Comparison of ENCODE assay signal across 1 cellular context in the genomic region with DNA sequence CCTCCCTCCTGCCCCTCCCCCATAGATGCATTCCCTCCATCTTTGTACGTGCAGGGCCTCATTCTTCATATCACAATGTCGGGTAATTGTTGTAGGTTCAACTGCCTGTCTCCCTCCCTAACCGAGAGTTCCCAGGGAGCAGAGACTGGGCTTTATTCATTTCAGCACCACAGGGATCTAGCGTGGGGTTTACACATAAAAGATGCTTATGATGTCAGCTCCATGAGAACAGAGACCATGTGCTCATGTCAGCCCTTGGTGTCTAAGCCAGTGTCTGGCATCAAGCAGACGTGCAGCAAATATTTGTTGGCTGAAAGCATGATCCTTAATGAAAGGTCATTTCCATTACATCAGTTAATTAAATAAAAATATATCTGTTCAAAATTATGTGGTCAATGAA.
TF ChIP-seq lines count a peak whose summit lies in the region.

No MANE protein-coding gene starts in this region.

TF ChIP-seq in IMR-90, 13 proteins besides CTCF, POLR2A, EP300 and RAD21 (continued from another document):
- no peak for TF ChIP-seq MAFK (IDR thresholded peaks at IDR 0.05; ENCODE audit: low read depth, low read length)
- no peak for TF ChIP-seq RCOR1 (IDR thresholded peaks at IDR 0.05; ENCODE audit: insufficient replicate concordance, low read length)
- TF ChIP-seq BHLHE40 (IDR thresholded peaks at IDR 0.05; ENCODE audit: low read depth, low read length): no peak
- TF ChIP-seq ELK1 (IDR thresholded peaks at IDR 0.05; ENCODE audit: borderline replicate concordance, low read depth, low read length): no peak
- TF ChIP-seq MXI1 (IDR thresholded peaks at IDR 0.05; ENCODE audit: borderline replicate concordance, low read depth, low read length): no peak
- TF ChIP-seq SMC3 (IDR thresholded peaks at IDR 0.05; ENCODE audit: low read depth, low read length): no peak
- TF ChIP-seq RFX5 (IDR thresholded peaks at IDR 0.05; ENCODE audit: low read depth, low read length): no peak
- TF ChIP-seq CHD1 (IDR thresholded peaks at IDR 0.05; ENCODE audit: low read depth, low read length): no peak
- TF ChIP-seq FOS (IDR thresholded peaks at IDR 0.05; ENCODE audit: low read depth, low read length): no peak
